9 cellular contexts compared by ENCODE assay signal in genomic region chr12:104603545-104603973, GRCh38.
A peak's percentile ranks its signal among the peaks of the same experiment; 100 is the strongest.
DNase-seq lines count a peak whose midpoint lies in the region; ATAC-seq and TF ChIP-seq lines count a peak whose summit lies in the region.
"Had no signal": no experiment of that assay in that cellular context is flagged by ENCODE, and none has a peak within 500 bp of the region (broad histone marks: within the 10 kb centered on the region; RNA-seq: fewer than 3 reads in every experiment).

No MANE protein-coding gene starts in this region.

- WGBS in transverse colon (ENCODE audit: low coverage in 1 of 2), 2 donors: 100% methylated on average over 1 of the region's 1 CpG; no CpG with 5 or more reads in 1 of the 2 donors

- no peak overlapping the region for H3K4me3 ChIP-seq in transverse colon

- no peak for TF ChIP-seq EP300 in transverse colon (IDR thresholded peaks at IDR 0.05; ENCODE audit: low read depth)

- POLR2A ChIA-PET in activated CD8-positive, alpha-beta T cell treated with anti-CD3 and anti-CD28 coated beads for 36 hours (lab: Charles Lee): no interaction called here

- peak overlapping the region; percentile 37 to 73 (median 46) for H3K27ac ChIP-seq in transverse colon

- no peaks in the 10 kb centered on the region for H3K9me3 ChIP-seq in transverse colon

- in situ Hi-C loops in transverse colon (cut with MboI; ENCODE audit: low pct_ligation_motif_present in 1 of 4, low pct_unique_long_range_greater_than_20kb in 1 of 4, low sequenced_read_pairs in 3 of 4): no loop called here

- no peak for TF ChIP-seq POLR2A in transverse colon (IDR thresholded peaks at IDR 0.05)

- H3K27me3 ChIP-seq in transverse colon: no peaks in the 10 kb centered on the region

- H3K36me3 Mint-ChIP-seq in activated naive CD4-positive, alpha-beta T cell treated with anti-CD3 and anti-CD28 coated beads, Interleukin-2, amount 10 ng/mL, durations not matched to agents 7 days and 5 days: peaks cover 31% of the 10 kb centered on the region
- H3K36me3 Mint-ChIP-seq in activated CD8-positive, alpha-beta T cell treated with anti-CD3 and anti-CD28 coated beads for 36 hours (ENCODE audit: low read depth): peaks cover 5% of the 10 kb centered on the region
- H3K36me3 Mint-ChIP-seq in immature natural killer cell: peaks cover 0 to 4% (median 0%) of the 10 kb centered on the region in 3 donors

- no peaks in the 10 kb centered on the region for H3K36me3 ChIP-seq in transverse colon

- no peak for DNase-seq in activated naive CD4-positive, alpha-beta T cell treated with anti-CD3 and anti-CD28 coated beads, Interleukin-2, amount 10 ng/mL, durations not matched to agents 7 days and 5 days
- no peak for DNase-seq in activated naive CD4-positive, alpha-beta T cell treated with Interleukin-2 at 50 U/mL for 16 hours
- no peak for DNase-seq in activated CD8-positive, alpha-beta T cell treated with anti-CD3 and anti-CD28 coated beads for 36 hours
- DNase-seq in immature natural killer cell (no peak), transverse colon (no peak), HuH-7.5 (ENCODE audit: low spot score) (no peak)
- DNase-seq: NCI-H526 treated with DMSO at 0.1 percent for 48 hours had no signal

- H3K27ac Mint-ChIP-seq in activated naive CD4-positive, alpha-beta T cell treated with anti-CD3 and anti-CD28 coated beads, Interleukin-2, amount 10 ng/mL, durations not matched to agents 7 days and 5 days: peak overlapping the region; percentile 82
- peak overlapping the region; percentile 59 for H3K27ac Mint-ChIP-seq in activated CD8-positive, alpha-beta T cell treated with anti-CD3 and anti-CD28 coated beads for 36 hours
- H3K27ac Mint-ChIP-seq in immature natural killer cell: peak overlapping the region; percentile 66 to 89 (median 80)

- no peak overlapping the region for H3K4me3 Mint-ChIP-seq in activated naive CD4-positive, alpha-beta T cell treated with anti-CD3 and anti-CD28 coated beads, Interleukin-2, amount 10 ng/mL, durations not matched to agents 7 days and 5 days
- no peak overlapping the region for H3K4me3 Mint-ChIP-seq in activated CD8-positive, alpha-beta T cell treated with anti-CD3 and anti-CD28 coated beads for 36 hours
- H3K4me3 Mint-ChIP-seq in immature natural killer cell: peak overlapping the region; percentile 16 to 71 (median 51)

- H3K9me3 Mint-ChIP-seq in activated naive CD4-positive, alpha-beta T cell treated with anti-CD3 and anti-CD28 coated beads, Interleukin-2, amount 10 ng/mL, durations not matched to agents 7 days and 5 days: no peaks in the 10 kb centered on the region
- no peaks in the 10 kb centered on the region for H3K9me3 Mint-ChIP-seq in activated CD8-positive, alpha-beta T cell treated with anti-CD3 and anti-CD28 coated beads for 36 hours
- H3K9me3 Mint-ChIP-seq in immature natural killer cell: no peaks in the 10 kb centered on the region

- intact Hi-C loops in activated CD8-positive, alpha-beta T cell treated with anti-CD3 and anti-CD28 coated beads for 36 hours (cut with micrococcal nuclease): no loop called here
- intact Hi-C loops in transverse colon (cut with DNase I; ENCODE audit: low total_unique reads): no loop called here

- no peaks in the 10 kb centered on the region for H3K27me3 Mint-ChIP-seq in activated naive CD4-positive, alpha-beta T cell treated with anti-CD3 and anti-CD28 coated beads, Interleukin-2, amount 10 ng/mL, durations not matched to agents 7 days and 5 days
- H3K27me3 Mint-ChIP-seq in activated CD8-positive, alpha-beta T cell treated with anti-CD3 and anti-CD28 coated beads for 36 hours: no peaks in the 10 kb centered on the region
- peaks cover 0 to 6% (median 3%) of the 10 kb centered on the region in 3 donors for H3K27me3 Mint-ChIP-seq in immature natural killer cell (ENCODE audit: low read depth in 3 of 3)

- ATAC-seq in activated CD8-positive, alpha-beta T cell treated with anti-CD3 and anti-CD28 coated beads for 36 hours: peak; percentile 37
- ATAC-seq in HG02798 (IDR thresholded peaks at IDR 0.05; ENCODE audit: poor library complexity, unreplicated experiment) (no peak), GM21723 (IDR thresholded peaks at IDR 0.05; ENCODE audit: unreplicated experiment) (no peak)

- CTCF ChIA-PET in activated naive CD4-positive, alpha-beta T cell treated with anti-CD3 and anti-CD28 coated beads, Interleukin-2, amount 10 ng/mL, durations not matched to agents 7 days and 5 days (lab: Charles Lee): interaction anchor here (1.2 kb wide), 1 partner anchor 51 kb away, joined by 4 read pairs; no protein-coding TSS in a partner anchor
- CTCF ChIA-PET in activated CD8-positive, alpha-beta T cell treated with anti-CD3 and anti-CD28 coated beads for 36 hours (lab: Charles Lee): interaction anchor here (1.0 to 2.0 kb wide), 4 partner anchors 9 to 222 kb away, joined by 3 to 9 read pairs (median 3); no protein-coding TSS in a partner anchor

- H3K4me1 ChIP-seq in transverse colon: peaks cover 3 to 17% (median 10%) of the 10 kb centered on the region in 4 donors

- H3K4me1 Mint-ChIP-seq in activated naive CD4-positive, alpha-beta T cell treated with anti-CD3 and anti-CD28 coated beads, Interleukin-2, amount 10 ng/mL, durations not matched to agents 7 days and 5 days: peaks cover 49% of the 10 kb centered on the region
- peaks cover 34% of the 10 kb centered on the region for H3K4me1 Mint-ChIP-seq in activated CD8-positive, alpha-beta T cell treated with anti-CD3 and anti-CD28 coated beads for 36 hours (ENCODE audit: low read depth)
- peaks cover 84 to 97% of the 10 kb centered on the region in 2 donors for H3K4me1 Mint-ChIP-seq in immature natural killer cell

- TF ChIP-seq CTCF in activated CD8-positive, alpha-beta T cell treated with anti-CD3 and anti-CD28 coated beads for 36 hours (IDR thresholded peaks at IDR 0.05): no peak
- no peak for TF ChIP-seq CTCF in transverse colon (IDR thresholded peaks at IDR 0.05)

Comparison
In these comparisons a context has a peak if more than half of its experiments do, and no peak if none do; other contexts are left out.
1. H3K4me3 Mint-ChIP-seq: peak in immature natural killer cell (5 of 5); none in activated naive CD4-positive, alpha-beta T cell treated with anti-CD3 and anti-CD28 coated beads, Interleukin-2, amount 10 ng/mL, durations not matched to agents 7 days and 5 days (single experiment) and activated CD8-positive, alpha-beta T cell treated with anti-CD3 and anti-CD28 coated beads for 36 hours (single experiment).
2. Peak in every context shown above with its lines, with median percentiles within 50 percentile points of each other: H3K27ac Mint-ChIP-seq.